Comparison of ENCODE assay signal across 1 cellular context in genomic region chr1:109090415-109091195, GRCh38.
TF ChIP-seq lines count a peak whose summit lies in the region.

Gene TMEM167B (plus strand): TSS chr1:109090764. CDS start chr1:109090873, 109 bp downstream.

TF ChIP-seq in HepG2, 621 proteins besides CTCF, POLR2A, EP300 and RAD21 (continued from another document and continues in another):
- 0 out of 2 replicates have a peak, but pooled peaks have one; percentile 41 for TF ChIP-seq ZBTB3 (CRISPR knock-in tag; IDR thresholded peaks at IDR 0.05; ENCODE audit: borderline replicate concordance, low read depth)
- no peak for TF ChIP-seq ZNF660 (CRISPR knock-in tag; IDR thresholded peaks at IDR 0.05; ENCODE audit: borderline replicate concordance, low read depth)
- TF ChIP-seq FIP1L1 (IDR thresholded peaks at IDR 0.05; ENCODE audit: borderline replicate concordance, insufficient read depth, low read depth, low read length) = 0 out of 2 replicates have a peak, but pooled peaks have one; percentile 46
- TF ChIP-seq ZNF512 (CRISPR knock-in tag; IDR thresholded peaks at IDR 0.05) = no peak
- TF ChIP-seq EHMT2 (IDR thresholded peaks at IDR 0.05; ENCODE audit: borderline replicate concordance, low read depth, low read length) = no peak
- TF ChIP-seq RELA (CRISPR knock-in tag; IDR thresholded peaks at IDR 0.05) = no peak
- TF ChIP-seq PRPF4 (IDR thresholded peaks at IDR 0.05; ENCODE audit: low read depth, low read length, poor library complexity, severe bottlenecking) = no peak
- no peak for TF ChIP-seq ZNF747 (CRISPR knock-in tag; IDR thresholded peaks at IDR 0.05; ENCODE audit: borderline replicate concordance)
- TF ChIP-seq, protein P1, sequence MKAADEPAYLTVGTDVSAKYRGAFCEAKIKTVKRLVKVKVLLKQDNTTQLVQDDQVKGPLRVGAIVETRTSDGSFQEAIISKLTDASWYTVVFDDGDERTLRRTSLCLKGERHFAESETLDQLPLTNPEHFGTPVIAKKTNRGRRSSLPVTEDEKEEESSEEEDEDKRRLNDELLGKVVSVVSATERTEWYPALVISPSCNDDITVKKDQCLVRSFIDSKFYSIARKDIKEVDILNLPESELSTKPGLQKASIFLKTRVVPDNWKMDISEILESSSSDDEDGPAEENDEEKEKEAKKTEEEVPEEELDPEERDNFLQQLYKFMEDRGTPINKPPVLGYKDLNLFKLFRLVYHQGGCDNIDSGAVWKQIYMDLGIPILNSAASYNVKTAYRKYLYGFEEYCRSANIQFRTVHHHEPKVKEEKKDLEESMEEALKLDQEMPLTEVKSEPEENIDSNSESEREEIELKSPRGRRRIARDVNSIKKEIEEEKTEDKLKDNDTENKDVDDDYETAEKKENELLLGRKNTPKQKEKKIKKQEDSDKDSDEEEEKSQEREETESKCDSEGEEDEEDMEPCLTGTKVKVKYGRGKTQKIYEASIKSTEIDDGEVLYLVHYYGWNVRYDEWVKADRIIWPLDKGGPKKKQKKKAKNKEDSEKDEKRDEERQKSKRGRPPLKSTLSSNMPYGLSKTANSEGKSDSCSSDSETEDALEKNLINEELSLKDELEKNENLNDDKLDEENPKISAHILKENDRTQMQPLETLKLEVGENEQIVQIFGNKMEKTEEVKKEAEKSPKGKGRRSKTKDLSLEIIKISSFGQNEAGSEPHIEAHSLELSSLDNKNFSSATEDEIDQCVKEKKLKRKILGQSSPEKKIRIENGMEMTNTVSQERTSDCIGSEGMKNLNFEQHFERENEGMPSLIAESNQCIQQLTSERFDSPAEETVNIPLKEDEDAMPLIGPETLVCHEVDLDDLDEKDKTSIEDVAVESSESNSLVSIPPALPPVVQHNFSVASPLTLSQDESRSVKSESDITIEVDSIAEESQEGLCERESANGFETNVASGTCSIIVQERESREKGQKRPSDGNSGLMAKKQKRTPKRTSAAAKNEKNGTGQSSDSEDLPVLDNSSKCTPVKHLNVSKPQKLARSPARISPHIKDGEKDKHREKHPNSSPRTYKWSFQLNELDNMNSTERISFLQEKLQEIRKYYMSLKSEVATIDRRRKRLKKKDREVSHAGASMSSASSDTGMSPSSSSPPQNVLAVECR (CRISPR knock-in tag; IDR thresholded peaks at IDR 0.05; ENCODE audit: borderline replicate concordance) = peak; percentile 89
- 0 out of 2 replicates have a peak, but pooled peaks have one; percentile 31 for TF ChIP-seq ZNF318 (CRISPR knock-in tag; IDR thresholded peaks at IDR 0.05)
- peak; percentile 15; the same call in 1 of the 2 replicates for TF ChIP-seq NFYB (CRISPR knock-in tag; IDR thresholded peaks at IDR 0.05)
- TF ChIP-seq ZNF451 (CRISPR knock-in tag; IDR thresholded peaks at IDR 0.05) = peak; percentile 75; the same call in 1 of the 2 replicates
- TF ChIP-seq HHEX (CRISPR knock-in tag; IDR thresholded peaks at IDR 0.05) = peak; percentile 31; the same call in 1 of the 2 replicates
- TF ChIP-seq U2AF2 (IDR thresholded peaks at IDR 0.05; ENCODE audit: low read depth, low read length) = 0 out of 2 replicates have a peak, but pooled peaks have one; percentile 49
- no peak; the same call in 1 of the 2 replicates for TF ChIP-seq ZFP36L2 (CRISPR knock-in tag; IDR thresholded peaks at IDR 0.05)
- TF ChIP-seq GZF1 (CRISPR knock-in tag; IDR thresholded peaks at IDR 0.05) = 0 out of 2 replicates have a peak, but pooled peaks have one; percentile 28
- TF ChIP-seq RCOR2 (CRISPR knock-in tag; IDR thresholded peaks at IDR 0.05) = peak; percentile 45; the same call in 1 of the 2 replicates
- TF ChIP-seq NCOA2 (CRISPR knock-in tag; IDR thresholded peaks at IDR 0.05) = peak; percentile 64
- peak; percentile 90 for TF ChIP-seq ZNF230 (CRISPR knock-in tag; IDR thresholded peaks at IDR 0.05)
- TF ChIP-seq ZNF772 (CRISPR knock-in tag; IDR thresholded peaks at IDR 0.05) = peak; percentile 60
- TF ChIP-seq, protein P2, sequence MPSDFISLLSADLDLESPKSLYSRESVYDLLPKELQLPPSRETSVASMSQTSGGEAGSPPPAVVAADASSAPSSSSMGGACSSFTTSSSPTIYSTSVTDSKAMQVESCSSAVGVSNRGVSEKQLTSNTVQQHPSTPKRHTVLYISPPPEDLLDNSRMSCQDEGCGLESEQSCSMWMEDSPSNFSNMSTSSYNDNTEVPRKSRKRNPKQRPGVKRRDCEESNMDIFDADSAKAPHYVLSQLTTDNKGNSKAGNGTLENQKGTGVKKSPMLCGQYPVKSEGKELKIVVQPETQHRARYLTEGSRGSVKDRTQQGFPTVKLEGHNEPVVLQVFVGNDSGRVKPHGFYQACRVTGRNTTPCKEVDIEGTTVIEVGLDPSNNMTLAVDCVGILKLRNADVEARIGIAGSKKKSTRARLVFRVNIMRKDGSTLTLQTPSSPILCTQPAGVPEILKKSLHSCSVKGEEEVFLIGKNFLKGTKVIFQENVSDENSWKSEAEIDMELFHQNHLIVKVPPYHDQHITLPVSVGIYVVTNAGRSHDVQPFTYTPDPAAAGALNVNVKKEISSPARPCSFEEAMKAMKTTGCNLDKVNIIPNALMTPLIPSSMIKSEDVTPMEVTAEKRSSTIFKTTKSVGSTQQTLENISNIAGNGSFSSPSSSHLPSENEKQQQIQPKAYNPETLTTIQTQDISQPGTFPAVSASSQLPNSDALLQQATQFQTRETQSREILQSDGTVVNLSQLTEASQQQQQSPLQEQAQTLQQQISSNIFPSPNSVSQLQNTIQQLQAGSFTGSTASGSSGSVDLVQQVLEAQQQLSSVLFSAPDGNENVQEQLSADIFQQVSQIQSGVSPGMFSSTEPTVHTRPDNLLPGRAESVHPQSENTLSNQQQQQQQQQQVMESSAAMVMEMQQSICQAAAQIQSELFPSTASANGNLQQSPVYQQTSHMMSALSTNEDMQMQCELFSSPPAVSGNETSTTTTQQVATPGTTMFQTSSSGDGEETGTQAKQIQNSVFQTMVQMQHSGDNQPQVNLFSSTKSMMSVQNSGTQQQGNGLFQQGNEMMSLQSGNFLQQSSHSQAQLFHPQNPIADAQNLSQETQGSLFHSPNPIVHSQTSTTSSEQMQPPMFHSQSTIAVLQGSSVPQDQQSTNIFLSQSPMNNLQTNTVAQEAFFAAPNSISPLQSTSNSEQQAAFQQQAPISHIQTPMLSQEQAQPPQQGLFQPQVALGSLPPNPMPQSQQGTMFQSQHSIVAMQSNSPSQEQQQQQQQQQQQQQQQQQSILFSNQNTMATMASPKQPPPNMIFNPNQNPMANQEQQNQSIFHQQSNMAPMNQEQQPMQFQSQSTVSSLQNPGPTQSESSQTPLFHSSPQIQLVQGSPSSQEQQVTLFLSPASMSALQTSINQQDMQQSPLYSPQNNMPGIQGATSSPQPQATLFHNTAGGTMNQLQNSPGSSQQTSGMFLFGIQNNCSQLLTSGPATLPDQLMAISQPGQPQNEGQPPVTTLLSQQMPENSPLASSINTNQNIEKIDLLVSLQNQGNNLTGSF (CRISPR knock-in tag; IDR thresholded peaks at IDR 0.05) = 0 out of 2 replicates have a peak, but pooled peaks have one; percentile 29
- no peak for TF ChIP-seq HMG20A (CRISPR knock-in tag; IDR thresholded peaks at IDR 0.05; ENCODE audit: borderline replicate concordance)
- TF ChIP-seq STAG1 (CRISPR knock-in tag; IDR thresholded peaks at IDR 0.05) = no peak
- 0 out of 2 replicates have a peak, but pooled peaks have one; percentile 26 for TF ChIP-seq DZIP1 (CRISPR knock-in tag; IDR thresholded peaks at IDR 0.05)
- TF ChIP-seq HDAC6 (IDR thresholded peaks at IDR 0.05; ENCODE audit: low read depth, low read length) = no peak
- TF ChIP-seq CENPT (CRISPR knock-in tag; IDR thresholded peaks at IDR 0.05; ENCODE audit: low read depth) = no peak
- TF ChIP-seq HMGXB4 (CRISPR knock-in tag; IDR thresholded peaks at IDR 0.05; ENCODE audit: borderline replicate concordance in 1 of 2, low read depth in 1 of 2) = peak; percentile 95 to 98
- peak; percentile 88 for TF ChIP-seq ELF1 (CRISPR knock-in tag; IDR thresholded peaks at IDR 0.05)
- TF ChIP-seq PAWR (CRISPR knock-in tag; IDR thresholded peaks at IDR 0.05; ENCODE audit: borderline replicate concordance) = no peak
- peak; percentile 44 for TF ChIP-seq GABPA (IDR thresholded peaks at IDR 0.05; ENCODE audit: low read depth, low read length)
- TF ChIP-seq GABPA (CRISPR knock-in tag; IDR thresholded peaks at IDR 0.05; ENCODE audit: low read depth) = peak; percentile 74
- TF ChIP-seq ZSCAN20 (CRISPR knock-in tag; IDR thresholded peaks at IDR 0.05; ENCODE audit: borderline replicate concordance) = no peak
